ENCODE assay signal across 22 cellular contexts in the genomic region with DNA sequence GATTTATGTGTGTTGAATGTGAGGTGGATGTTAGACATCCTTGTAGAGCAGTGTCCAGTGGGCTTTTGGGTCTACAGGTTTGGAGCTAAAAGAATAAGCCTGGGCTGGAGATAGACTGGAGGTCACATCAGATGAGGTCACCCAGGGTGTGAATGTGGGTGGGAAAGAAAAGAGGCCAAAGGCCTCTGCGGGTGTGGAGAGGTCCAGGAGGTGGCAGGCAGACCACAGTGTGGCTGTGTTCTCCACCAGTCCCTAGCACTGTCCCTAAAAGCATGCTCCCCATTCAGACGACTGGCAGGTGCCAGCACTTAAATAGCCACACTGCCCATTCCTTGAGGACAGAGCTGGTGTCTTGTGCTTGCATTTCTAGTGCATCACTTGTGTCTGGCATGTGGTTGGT. TPM values are rescaled to one million over a fixed set of nuclear protein-coding genes. Genes with fewer than 3 reads are reported as not detected.
A peak's percentile ranks its signal among the peaks of the same experiment; 100 is the strongest.
DNase-seq lines count a peak whose midpoint lies in the region; ATAC-seq, FAIRE-seq and TF ChIP-seq lines count a peak whose summit lies in the region.
"Had no signal": no experiment of that assay in that cellular context is flagged by ENCODE, and none has a peak within 500 bp of the region (broad histone marks: within the 10 kb centered on the region; RNA-seq: fewer than 3 reads in every experiment).

No MANE protein-coding gene starts in this region.

- no peak overlapping the region for H3K4me3 Mint-ChIP-seq in T-helper 17 cell
- H3K4me3 Mint-ChIP-seq in immature natural killer cell, result peak overlapping the region in 1 of 5 donors; percentile 12
- H3K4me3 Mint-ChIP-seq: stimulated activated memory B cell treated with anti-CD40 and anti-IgM and Interleukin-4, amounts not matched to agents 10 μg/mL and 1 μg/mL and 100 μg/mL, for 72 hours had no signal

- no peak for TF ChIP-seq CTCF in HEK293 (tag by site-specific recombination; IDR thresholded peaks at IDR 0.05)

- no peak for ATAC-seq in T-helper 17 cell
- ATAC-seq: left lobe of liver; mucosa of descending colon; right cardiac atrium; SK-N-SH treated with all-trans-retinoic acid at 6 μM for 48 hours; stimulated activated memory B cell treated with anti-CD40 and anti-IgM and Interleukin-4, amounts not matched to agents 10 μg/mL and 1 μg/mL and 100 μg/mL, for 72 hours had no signal

- H3K27me3 ChIP-seq in small intestine (ENCODE audit: control insufficient read depth in 2 of 2, insufficient read depth in 2 of 2, low read length in 2 of 2), result no peaks in the 10 kb centered on the region
- H3K27me3 ChIP-seq in effector memory CD4-positive, alpha-beta T cell (replicated peaks; ENCODE audit: control insufficient read depth, insufficient read depth, low read length, poor library complexity, severe bottlenecking), result no peaks in the 10 kb centered on the region
- H3K27me3 ChIP-seq: ovary, tibial artery had no signal

- H3K4me1 Mint-ChIP-seq in T-helper 17 cell, result peaks cover 44% of the 10 kb centered on the region
- H3K4me1 Mint-ChIP-seq in immature natural killer cell, result peaks cover 46 to 56% of the 10 kb centered on the region in 2 donors

- 15 to 54% (median 34%) methylated on average over 2 of the region's 2 CpGs for WGBS in small intestine, 3 donors

- H3K27me3 Mint-ChIP-seq in T-helper 17 cell (no peaks in the 10 kb centered on the region), immature natural killer cell (ENCODE audit: low read depth in 3 of 3) (peaks cover 2 to 5% (median 2%) of the 10 kb centered on the region in 3 donors)
- H3K27me3 Mint-ChIP-seq: stimulated activated memory B cell treated with anti-CD40 and anti-IgM and Interleukin-4, amounts not matched to agents 10 μg/mL and 1 μg/mL and 100 μg/mL, for 72 hours had no signal

- peaks cover 7% of the 10 kb centered on the region for H3K36me3 Mint-ChIP-seq in T-helper 17 cell (ENCODE audit: low read depth)
- H3K36me3 Mint-ChIP-seq in immature natural killer cell, result no peaks in the 10 kb centered on the region

- H3K4me1 ChIP-seq in HEK293 (ENCODE audit: control insufficient read depth, insufficient read depth, low read length), result no peaks in the 10 kb centered on the region
- H3K4me1 ChIP-seq in small intestine (ENCODE audit: control insufficient read depth in 2 of 2, insufficient read depth in 1 of 2, low read depth in 1 of 2, low read length in 1 of 2), result peaks cover 0 to 4% of the 10 kb centered on the region in 2 donors
- peaks cover 14% of the 10 kb centered on the region for H3K4me1 ChIP-seq in effector memory CD4-positive, alpha-beta T cell (ENCODE audit: control insufficient read depth, insufficient read depth, low read length, poor library complexity, severe bottlenecking)

- DNase-seq in T-helper 17 cell, result no peak
- DNase-seq in immature natural killer cell, result no peak
- DNase-seq in small intestine, result peak; percentile 31
- DNase-seq in effector memory CD4-positive, alpha-beta T cell, result no peak
- no peak for DNase-seq in LoVo (ENCODE audit: low spot score)
- no peak for DNase-seq in Ammon's horn (ENCODE audit: low spot score)
- DNase-seq: activated CD4-positive, alpha-beta T cell treated with anti-CD3 and anti-CD28 coated beads for 1 hour; activated CD8-positive, alpha-beta memory T cell treated with anti-CD3 and anti-CD28 coated beads, Interleukin-2, amount 50 U/mL, for 4 hours; glutamatergic neuron; mucosa of descending colon; NCI-H1694 treated with DMSO at 0.1 percent for 48 hours; NCI-H2227 treated with DMSO at 0.1 percent for 48 hours; ovary; T1000; tibial artery had no signal

- no peak for FAIRE-seq in small intestine (lab: Jason Lieb, UNC)
- FAIRE-seq: H54, RCC 7860 had no signal

- POLR2A ChIA-PET in HEK293 (lab: Yijun Ruan, JAX), result interaction anchor here (0.6 to 0.9 kb wide), 2 partner anchors 10 to 349 kb away, joined by 3 to 4 read pairs; no protein-coding TSS in a partner anchor

- CTCF ChIA-PET in HEK293 (lab: Yijun Ruan, JAX), result no interaction called here

- H3K27ac ChIP-seq in HEK293 (ENCODE audit: extremely low read depth, low read depth, low read length) (no peak overlapping the region), small intestine (ENCODE audit: low read depth in 1 of 2, low read length in 1 of 2) (no peak overlapping the region)
- H3K27ac ChIP-seq in effector memory CD4-positive, alpha-beta T cell (ENCODE audit: insufficient read depth, low read length, poor library complexity, severe bottlenecking), result no peak overlapping the region
- H3K27ac ChIP-seq: ovary, tibial artery had no signal

- peaks cover 0 to 27% of the 10 kb centered on the region in 2 experiments; a peak in 2 of 3 replicates for H3K36me3 ChIP-seq in HEK293 (ENCODE audit: control insufficient read depth in 2 of 2, insufficient read depth in 1 of 2, low read length in 2 of 2)
- H3K36me3 ChIP-seq in small intestine (ENCODE audit: control insufficient read depth in 2 of 2, insufficient read depth in 2 of 2, low read length in 2 of 2), result no peaks in the 10 kb centered on the region
- no peaks in the 10 kb centered on the region for H3K36me3 ChIP-seq in effector memory CD4-positive, alpha-beta T cell (ENCODE audit: control insufficient read depth, insufficient read depth, low read length)
- H3K36me3 ChIP-seq: ovary had no signal

- no peaks in the 10 kb centered on the region for H3K9me3 Mint-ChIP-seq in immature natural killer cell
- H3K9me3 Mint-ChIP-seq: stimulated activated memory B cell treated with anti-CD40 and anti-IgM and Interleukin-4, amounts not matched to agents 10 μg/mL and 1 μg/mL and 100 μg/mL, for 72 hours had no signal

- no peak overlapping the region for H3K4me3 ChIP-seq in HEK293 (ENCODE audit: low read depth, low read length)
- no peak overlapping the region for H3K4me3 ChIP-seq in small intestine (ENCODE audit: low read depth in 1 of 2, low read length in 2 of 2)
- no peak overlapping the region for H3K4me3 ChIP-seq in effector memory CD4-positive, alpha-beta T cell (ENCODE audit: insufficient read depth, low read depth, low read length, poor library complexity, severe bottlenecking)
- H3K4me3 ChIP-seq: mucosa of descending colon, ovary, tibial artery had no signal

- H3K27ac Mint-ChIP-seq in T-helper 17 cell (peak overlapping the region; percentile 77), immature natural killer cell (peak overlapping the region in 4 of 6 donors; percentile 7 to 71 (median 54))
- H3K27ac Mint-ChIP-seq: stimulated activated memory B cell treated with anti-CD40 and anti-IgM and Interleukin-4, amounts not matched to agents 10 μg/mL and 1 μg/mL and 100 μg/mL, for 72 hours had no signal

- H3K9me3 ChIP-seq in HEK293 (ENCODE audit: control insufficient read depth, insufficient read depth, low read depth, low read length) (no peaks in the 10 kb centered on the region), T-helper 17 cell (ENCODE audit: control insufficient read depth, low read length, poor library complexity, severe bottlenecking) (no peaks in the 10 kb centered on the region), small intestine (ENCODE audit: control insufficient read depth, low read depth) (no peaks in the 10 kb centered on the region)
- H3K9me3 ChIP-seq in effector memory CD4-positive, alpha-beta T cell (ENCODE audit: control insufficient read depth, low read length), result no peaks in the 10 kb centered on the region
- H3K9me3 ChIP-seq: mucosa of descending colon, ovary, tibial artery had no signal

TF ChIP-seq in HEK293, 187 proteins besides CTCF, POLR2A, EP300 and RAD21:
- TF ChIP-seq HOXD13 (CRISPR knock-in tag; IDR thresholded peaks at IDR 0.05; ENCODE audit: borderline replicate concordance) (no peak), GLIS2 (tag by site-specific recombination; IDR thresholded peaks at IDR 0.05) (0 out of 2 replicates have a peak, but pooled peaks have one; percentile 14), ZNF48 (tag by site-specific recombination; IDR thresholded peaks at IDR 0.05) (no peak)

RNA-seq across cellular contexts. Expression of gene ATG4B, which starts 4.1 kb away (rescaled TPM):
- total RNA-seq in T-helper 17 cell, result 100 to 1,000 TPM; 104 to 119 TPM
- polyA plus RNA-seq in immature natural killer cell (10 to 100 TPM; 70.5 to 78.9 (median 77.2) TPM), small intestine (100 to 1,000 TPM in 1 of 3 donors, 10 to 100 TPM in 2; 44.2 to 196 (median 99.2) TPM)

RNA-seq across cellular contexts. Expression of gene THAP4, which starts 4.7 kb away (rescaled TPM):
- total RNA-seq in T-helper 17 cell, result 10 to 100 TPM; 28.0 to 36.9 TPM
- 10 to 100 TPM; 20.0 to 39.5 (median 29.4) TPM for polyA plus RNA-seq in immature natural killer cell
- 100 to 1,000 TPM in 1 of 3 donors, 10 to 100 TPM in 2; 62.5 to 101 (median 80.5) TPM for polyA plus RNA-seq in small intestine

RNA-seq across cellular contexts. Expression of gene DTYMK, which starts 45.0 kb away (rescaled TPM):
- total RNA-seq in T-helper 17 cell, result 10 to 100 TPM; 11.9 TPM
- polyA plus RNA-seq in immature natural killer cell (10 to 100 TPM; 43.8 to 60.3 (median 51.0) TPM), small intestine (10 to 100 TPM; 14.3 to 59.3 (median 15.4) TPM)
